Comparison of ENCODE assay signal across 19 cellular contexts in genomic region chr1:104322131-104322530, GRCh38.
"Had no signal": no experiment of that assay in that cellular context is flagged by ENCODE, and none has a peak within 500 bp of the region (broad histone marks: within the 10 kb centered on the region; RNA-seq: fewer than 3 reads in every experiment).

No MANE protein-coding gene starts in this region.

- H3K27ac ChIP-seq: coronary artery, dorsolateral prefrontal cortex, esophagus squamous epithelium, foreskin keratinocyte, heart right ventricle, left lung, lower lobe of right lung had no signal

- H3K4me1 ChIP-seq: esophagus squamous epithelium, foreskin keratinocyte, heart right ventricle, left lung, lower lobe of right lung had no signal

- ATAC-seq: foreskin keratinocyte; heart right ventricle; left cardiac atrium; left lung; left ventricle myocardium superior; lower lobe of right lung; naive thymus-derived CD4-positive, alpha-beta T cell; natural killer cell had no signal

- H3K4me3 ChIP-seq: coronary artery, dorsolateral prefrontal cortex, esophagus squamous epithelium, heart right ventricle, left lung, lower lobe of right lung had no signal

- H3K36me3 ChIP-seq: esophagus squamous epithelium, heart right ventricle, left lung, lower lobe of right lung had no signal

- DNase-seq: dermis blood vessel endothelial cell; dorsolateral prefrontal cortex; effector CD4-positive, alpha-beta T cell; effector memory CD4-positive, alpha-beta T cell; esophagus squamous epithelium; foreskin keratinocyte; glutamatergic neuron; head of caudate nucleus; heart right ventricle; hippocampal formation; left cardiac atrium; left lung; left ventricle myocardium superior; lower lobe of right lung; mesendoderm; midbrain; naive thymus-derived CD4-positive, alpha-beta T cell; natural killer cell had no signal

- H3K27me3 ChIP-seq: dorsolateral prefrontal cortex, esophagus squamous epithelium, foreskin keratinocyte, heart right ventricle, left lung had no signal

- H3K9me3 ChIP-seq: esophagus squamous epithelium, lower lobe of right lung had no signal
